8 cellular contexts compared by ENCODE assay signal in the genomic region with DNA sequence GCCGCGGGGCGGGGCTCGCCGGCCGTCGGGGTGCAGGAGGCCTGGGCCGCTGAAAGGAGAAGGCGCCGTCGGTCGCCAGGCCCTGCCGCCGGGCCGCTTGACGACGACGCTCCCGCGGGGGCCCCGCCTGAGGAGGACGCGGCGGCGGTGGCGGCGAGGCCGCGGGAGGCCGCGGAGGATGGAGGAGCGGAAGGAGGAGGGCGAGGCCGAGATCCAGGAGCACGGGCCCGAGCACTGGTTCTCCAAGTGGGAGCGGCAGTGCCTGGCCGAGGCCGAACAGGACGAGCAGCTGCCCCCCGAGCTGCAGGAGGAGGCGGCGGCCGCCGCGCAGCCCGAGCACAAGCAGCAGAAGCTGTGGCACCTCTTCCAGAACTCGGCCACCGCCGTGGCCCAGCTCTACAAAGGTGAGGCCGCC. TPM values are rescaled to one million over a fixed set of nuclear protein-coding genes. Genes with fewer than 3 reads are reported as not detected.
DNase-seq lines count a peak whose midpoint lies in the region; ATAC-seq and TF ChIP-seq lines count a peak whose summit lies in the region.

No MANE protein-coding gene starts in this region.

- H3K27ac ChIP-seq in ovary: peak overlapping the region; percentile 97 to 99

- WGBS in ovary, 3 donors: 0 to 1% (median 0%) methylated on average over 37 to 51 of the region's 51 CpGs

- DNase-seq in GM03348 (ENCODE audit: low spot score) (peak; percentile 55), LHCN-M2 (ENCODE audit: low read depth) (peak; percentile 41), foreskin fibroblast (peak in 1 of 2 donors; percentile 63), ovary (peak in 1 of 5 donors; percentile 67), NCI-H2029 (lab: John Stamatoyannopoulos, UW) (no peak), SKM-1 treated with dmso at 0.1 percent for 144 hours (lab: John Stamatoyannopoulos, UW; ENCODE audit: unreplicated experiment) (no peak)
- DNase-seq in activated T-helper 1 cell treated with anti-CD3 and anti-CD28 coated beads, Interleukin-2, amount 50 U/mL, for 16 hours (ENCODE audit: low read depth in 1 of 2, low spot score in 1 of 2): peak; percentile 15 to 22

- H3K9me3 ChIP-seq in ovary: no peaks in the 10 kb centered on the region

- peak; percentile 27 for ATAC-seq in GM21723 (IDR thresholded peaks at IDR 0.05; ENCODE audit: unreplicated experiment)

- H3K36me3 ChIP-seq in ovary: no peaks in the 10 kb centered on the region

- TF ChIP-seq POLR2A in ovary (IDR thresholded peaks at IDR 0.05): no peak

- H3K27me3 ChIP-seq in ovary: no peaks in the 10 kb centered on the region

- intact Hi-C loops in ovary (cut with DNase I): loop anchor here in 2 of 4 donors (5.0 kb wide), 2 partner anchors 130 to 135 kb away; a partner anchor contains a TSS

- TF ChIP-seq CTCF in foreskin fibroblast (IDR thresholded peaks at IDR 0.05; ENCODE audit: low read depth, low read length) (no peak), ovary (IDR thresholded peaks at IDR 0.05) (no peak)

- H3K4me1 ChIP-seq in ovary (ENCODE audit: insufficient read depth): peaks cover 6% of the 10 kb centered on the region

- TF ChIP-seq EP300 in ovary (IDR thresholded peaks at IDR 0.05): no peak

- H3K4me3 ChIP-seq in foreskin fibroblast (ENCODE audit: low read depth in 1 of 2, low read length in 2 of 2): peak overlapping the region; percentile 68 to 77
- peak overlapping the region; percentile 98 for H3K4me3 ChIP-seq in ovary

RNA-seq across cellular contexts. Expression of a gene that starts 0.4 kb away (rescaled TPM):
- total RNA-seq in LHCN-M2 (2014; rRNA removed) (49.7 and 52.5 TPM in 2 replicates), ovary (10 to 100 TPM; 31.2 to 76.1 (median 57.5) TPM)
- 20.4 TPM for polyA plus RNA-seq in LHCN-M2 (2012)
- 10 to 100 TPM; 15.7 to 29.1 TPM for polyA plus RNA-seq in ovary

Comparison
In these comparisons a context has a peak if more than half of its experiments do, and no peak if none do; other contexts are left out.
1. DNase-seq: peak in GM03348 (single experiment), LHCN-M2 (single experiment) and activated T-helper 1 cell treated with anti-CD3 and anti-CD28 coated beads, Interleukin-2, amount 50 U/mL, for 16 hours (2 of 2); none in NCI-H2029 (single experiment) and SKM-1 treated with dmso at 0.1 percent for 144 hours (single experiment).